ENCODE assay signal across 30 cellular contexts in the genomic region with DNA sequence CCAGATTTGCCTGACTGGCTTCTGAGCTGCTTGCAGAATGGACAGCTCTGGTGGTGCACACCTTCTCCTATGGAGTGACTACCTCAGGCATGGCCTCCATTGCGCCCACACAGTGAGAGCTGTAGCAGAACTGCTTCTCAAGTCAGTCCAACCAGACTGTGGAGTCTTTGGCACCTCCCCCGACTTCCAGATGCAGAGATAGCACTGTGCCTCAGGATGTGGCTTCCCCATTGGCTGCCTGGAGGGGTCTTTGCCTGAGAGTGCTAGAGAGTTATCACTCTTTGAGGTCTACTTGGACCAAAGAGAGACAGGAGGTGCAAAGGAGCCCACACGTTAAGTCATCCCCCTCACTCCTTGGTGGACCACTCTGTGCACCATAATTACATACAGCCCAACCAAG.
"Had no signal": no experiment of that assay in that cellular context is flagged by ENCODE, and none has a peak within 500 bp of the region (broad histone marks: within the 10 kb centered on the region; RNA-seq: fewer than 3 reads in every experiment).

No MANE protein-coding gene starts in this region.

- H3K4me1 Mint-ChIP-seq: brain; stimulated activated memory B cell treated with anti-CD40 and anti-IgM and Interleukin-4, amounts not matched to agents 10 μg/mL and 1 μg/mL and 100 μg/mL, for 72 hours; stimulated activated naive CD8-positive, alpha-beta T cell treated with anti-CD3 and anti-CD28 coated beads, Interleukin-15, amount 100 ng/mL, for 72 hours; T-cell had no signal

- H3K4me3 Mint-ChIP-seq: activated naive CD8-positive, alpha-beta T cell; brain; stimulated activated memory B cell treated with anti-CD40 and anti-IgM and Interleukin-4, amounts not matched to agents 10 μg/mL and 1 μg/mL and 100 μg/mL, for 72 hours; stimulated activated naive CD8-positive, alpha-beta T cell treated with anti-CD3 and anti-CD28 coated beads, Interleukin-15, amount 100 ng/mL, for 72 hours; T-cell had no signal

- H3K9me3 Mint-ChIP-seq: activated T-helper 2 cell treated with anti-CD3 and anti-CD28 coated beads, Interferon-gamma antibody, Interleukin-2, Interleukin-4, amounts not matched to agents 10 μg/mL and 5 μg/mL and 100 μg/mL, durations not matched to agents 14 hours and 24 hours and 36 hours; brain; stimulated activated memory B cell treated with anti-CD40 and anti-IgM and Interleukin-4, amounts not matched to agents 10 μg/mL and 1 μg/mL and 100 μg/mL, for 72 hours; stimulated activated naive CD8-positive, alpha-beta T cell treated with anti-CD3 and anti-CD28 coated beads, Interleukin-15, amount 100 ng/mL, for 72 hours; T-cell had no signal

- H3K9me3 ChIP-seq: ascending aorta, gastroesophageal sphincter, pancreas, psoas muscle, sigmoid colon, upper lobe of left lung, vagina had no signal

- H3K36me3 ChIP-seq: ascending aorta, cardiac muscle cell, gastroesophageal sphincter, pancreas, sigmoid colon, upper lobe of left lung, vagina, WERI-Rb-1 had no signal

- H3K4me2 ChIP-seq: hepatocyte had no signal

- H3K27me3 Mint-ChIP-seq: activated naive CD8-positive, alpha-beta T cell; stimulated activated memory B cell treated with anti-CD40 and anti-IgM and Interleukin-4, amounts not matched to agents 10 μg/mL and 1 μg/mL and 100 μg/mL, for 72 hours; stimulated activated naive CD8-positive, alpha-beta T cell treated with anti-CD3 and anti-CD28 coated beads, Interleukin-15, amount 100 ng/mL, for 72 hours; T-cell had no signal

- DNase-seq: activated CD4-positive, alpha-beta T cell treated with anti-CD3 and anti-CD28 coated beads for 48 hours; activated CD4-positive, alpha-beta T cell treated with anti-CD3 and anti-CD28 coated beads, Interleukin-2, amount 50 U/mL, for 48 hours; activated T-cell treated with anti-CD3 and anti-CD28 coated beads, Interleukin-2, amount 50 U/mL, for 48 hours; dorsolateral prefrontal cortex; effector memory CD4-positive, alpha-beta T cell; erythroblast; left cardiac atrium; mammary epithelial cell; nucleus accumbens; pancreas; psoas muscle; sigmoid colon; small intestine; stimulated activated CD4-positive, alpha-beta T cell treated with anti-CD3 and anti-CD28 coated beads, Interleukin-4, amount 100 ng/mL, for 24 hours; stimulated activated naive CD8-positive, alpha-beta T cell treated with anti-CD3 and anti-CD28 coated beads, Interleukin-15, amount 100 ng/mL, for 72 hours; substantia nigra; T-cell; WERI-Rb-1 had no signal

- H3K27ac Mint-ChIP-seq: activated naive CD8-positive, alpha-beta T cell; activated T-helper 2 cell treated with anti-CD3 and anti-CD28 coated beads, Interferon-gamma antibody, Interleukin-2, Interleukin-4, amounts not matched to agents 10 μg/mL and 5 μg/mL and 100 μg/mL, durations not matched to agents 14 hours and 24 hours and 36 hours; brain; stimulated activated memory B cell treated with anti-CD40 and anti-IgM and Interleukin-4, amounts not matched to agents 10 μg/mL and 1 μg/mL and 100 μg/mL, for 72 hours; stimulated activated naive CD8-positive, alpha-beta T cell treated with anti-CD3 and anti-CD28 coated beads, Interleukin-15, amount 100 ng/mL, for 72 hours; T-cell had no signal

- H3K27me3 ChIP-seq: ascending aorta, cardiac muscle cell, dorsolateral prefrontal cortex, gastroesophageal sphincter, hepatocyte, pancreas, sigmoid colon, upper lobe of left lung, vagina had no signal

- H3K4me3 ChIP-seq: ascending aorta, cardiac muscle cell, coronary artery, dorsolateral prefrontal cortex, gastroesophageal sphincter, hepatocyte, pancreas, psoas muscle, sigmoid colon, upper lobe of left lung, vagina had no signal

- H2AFZ ChIP-seq: hepatocyte had no signal

- ATAC-seq: activated CD4-positive, CD25-positive, alpha-beta regulatory T cell treated with anti-CD3 and anti-CD28 coated beads, Interleukin-2, amount 50 U/mL, for 24 hours; gastroesophageal sphincter; left cardiac atrium; pancreas; psoas muscle; stimulated activated memory B cell treated with anti-CD40 and anti-IgM and Interleukin-4, amounts not matched to agents 10 μg/mL and 1 μg/mL and 100 μg/mL, for 72 hours; stimulated activated naive CD8-positive, alpha-beta T cell treated with anti-CD3 and anti-CD28 coated beads, Interleukin-15, amount 100 ng/mL, for 72 hours; T-cell had no signal

- H3K36me3 Mint-ChIP-seq: T-cell had no signal

- H3K4me1 ChIP-seq: pancreas, sigmoid colon, upper lobe of left lung, vagina had no signal

- H3K27ac ChIP-seq: ascending aorta, cardiac muscle cell, coronary artery, dorsolateral prefrontal cortex, gastroesophageal sphincter, hepatocyte, pancreas, psoas muscle, sigmoid colon, upper lobe of left lung, vagina, WERI-Rb-1 had no signal
